Comparison of ENCODE assay signal across 14 cellular contexts in the genomic region with DNA sequence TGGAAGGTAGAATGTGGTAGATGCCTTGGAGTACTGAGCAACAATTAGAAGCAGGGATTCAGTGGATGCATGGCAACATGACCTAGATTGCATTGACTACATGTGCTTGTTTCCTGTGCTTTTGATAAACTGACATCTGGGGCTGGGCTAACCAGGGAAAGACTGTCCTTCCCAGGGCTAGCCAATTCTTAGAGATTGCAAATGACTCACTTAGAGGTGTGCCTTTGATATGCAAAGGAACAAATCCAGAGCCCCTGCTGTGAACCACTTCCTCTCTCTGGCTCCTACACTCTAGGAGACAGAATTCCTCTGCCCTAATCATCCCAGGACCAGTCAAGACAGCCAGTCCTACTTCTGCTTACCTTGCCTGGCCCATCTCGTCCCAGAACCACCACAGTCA.
DNase-seq lines count a peak whose midpoint lies in the region; ATAC-seq and TF ChIP-seq lines count a peak whose summit lies in the region.
"Had no signal": no experiment of that assay in that cellular context is flagged by ENCODE, and none has a peak within 500 bp of the region (broad histone marks: within the 10 kb centered on the region; RNA-seq: fewer than 3 reads in every experiment).

No MANE protein-coding gene starts in this region.

- H3K27me3 Mint-ChIP-seq in CD4-positive, alpha-beta memory T cell, result no peaks in the 10 kb centered on the region

- H3K9ac ChIP-seq in SK-N-SH, result no peak overlapping the region

- no peak overlapping the region for H3K4me3 Mint-ChIP-seq in CD4-positive, alpha-beta memory T cell
- H3K4me3 Mint-ChIP-seq: activated naive CD8-positive, alpha-beta T cell treated with anti-CD3 and anti-CD28 coated beads for 36 hours; neural crest cell had no signal

- TF ChIP-seq CTCF in choroid plexus epithelial cell (conservative IDR thresholded peaks at IDR 0.05; ENCODE audit: low read depth, low read length), result no peak
- TF ChIP-seq CTCF in mucosa of descending colon (IDR thresholded peaks at IDR 0.05), result no peak
- TF ChIP-seq CTCF in GM10248 (IDR thresholded peaks at IDR 0.05; ENCODE audit: control extremely low read depth, extremely low read depth, low read depth, missing control alignments), result no peak
- no peak for TF ChIP-seq CTCF in SK-N-SH (IDR thresholded peaks at IDR 0.05)

- H3K9me3 Mint-ChIP-seq in CD4-positive, alpha-beta memory T cell, result peaks cover 0 to 6% (median 2%) of the 10 kb centered on the region in 8 donors
- H3K9me3 Mint-ChIP-seq: activated naive CD8-positive, alpha-beta T cell treated with anti-CD3 and anti-CD28 coated beads for 36 hours had no signal

- no peak overlapping the region for H3K27ac Mint-ChIP-seq in CD4-positive, alpha-beta memory T cell
- H3K27ac Mint-ChIP-seq: activated naive CD8-positive, alpha-beta T cell treated with anti-CD3 and anti-CD28 coated beads for 36 hours had no signal

- H3K36me3 Mint-ChIP-seq in CD4-positive, alpha-beta memory T cell, result no peaks in the 10 kb centered on the region
- H3K36me3 Mint-ChIP-seq: activated naive CD8-positive, alpha-beta T cell treated with anti-CD3 and anti-CD28 coated beads for 36 hours had no signal

- TF ChIP-seq RAD21 in SK-N-SH (IDR thresholded peaks at IDR 0.05; ENCODE audit: low read length), result no peak

- H3K27me3 ChIP-seq in CD4-positive, alpha-beta memory T cell (ENCODE audit: insufficient read depth, low read length), result no peaks in the 10 kb centered on the region
- H3K27me3 ChIP-seq in SK-N-SH (ENCODE audit: insufficient read depth), result no peaks in the 10 kb centered on the region

- TF ChIP-seq EP300 in SK-N-SH (IDR thresholded peaks at IDR 0.05; ENCODE audit: borderline replicate concordance in 1 of 2, low read depth in 1 of 2, low read length in 1 of 2), result no peak

- DNase-seq in ELF-1 (ENCODE audit: low read depth, low spot score), result peak; percentile 96
- peak; percentile 83 for DNase-seq in LHCN-M2 (ENCODE audit: low read depth)
- peak; percentile 84 for DNase-seq in choroid plexus epithelial cell (ENCODE audit: low read depth)
- DNase-seq in mucosa of descending colon, result peak in 1 of 3 donors; percentile 12
- no peak for DNase-seq in CD1c-positive myeloid dendritic cell (ENCODE audit: extremely low spot score)
- no peak for DNase-seq in GM10248 (ENCODE audit: extremely low spot score)
- DNase-seq in CD4-positive, alpha-beta memory T cell, result no peak
- DNase-seq in SK-N-SH, result no peak
- DNase-seq: activated naive CD8-positive, alpha-beta T cell treated with anti-CD3 and anti-CD28 coated beads for 36 hours; Caco-2; NCI-H1436 treated with DMSO at 0.1 percent for 48 hours; T-helper 1 cell had no signal

- peak; percentile 81 for ATAC-seq in mucosa of descending colon

- intact Hi-C loops in mucosa of descending colon (cut with DNase I, micrococcal nuclease), result no loop called here
- intact Hi-C loops in CD4-positive, alpha-beta memory T cell (cut with micrococcal nuclease), result no loop called here

- CTCF ChIA-PET in GM10248 (lab: Yijun Ruan, JAX) (no interaction called here), SK-N-SH (lab: Yijun Ruan, JAX) (interaction anchor here (1.8 kb wide), 1 partner anchor 21 kb away, joined by 4 read pairs; no protein-coding TSS in a partner anchor)
- CTCF ChIA-PET in CD4-positive, alpha-beta memory T cell (lab: Charles Lee; ENCODE audit: partially characterized antibody), result no interaction called here

- H4K20me1 ChIP-seq in SK-N-SH (ENCODE audit: insufficient read depth), result no peaks in the 10 kb centered on the region

- H3K9me3 ChIP-seq in mucosa of descending colon, result no peaks in the 10 kb centered on the region
- H3K9me3 ChIP-seq in CD4-positive, alpha-beta memory T cell (ENCODE audit: control insufficient read depth in 1 of 2, low read length in 2 of 2), result no peaks in the 10 kb centered on the region
- H3K9me3 ChIP-seq in SK-N-SH, result no peaks in the 10 kb centered on the region
- H3K9me3 ChIP-seq: Caco-2 had no signal

- H3F3A ChIP-seq in SK-N-SH (replicated peaks; ENCODE audit: insufficient read depth), result no peaks in the 10 kb centered on the region

- no CpG with 5 or more reads among the region's 1 CpG for WGBS in SK-N-SH (ENCODE audit: low lambda C conversion rate)

- no peak overlapping the region for H3K27ac ChIP-seq in CD4-positive, alpha-beta memory T cell (ENCODE audit: low read depth, low read length)
- no peak overlapping the region for H3K27ac ChIP-seq in SK-N-SH (ENCODE audit: low read depth in 2 of 2, low read length in 1 of 2)
- H3K27ac ChIP-seq: HL-60 had no signal

- H3K4me1 Mint-ChIP-seq in CD4-positive, alpha-beta memory T cell, result no peaks in the 10 kb centered on the region

- POLR2A ChIA-PET in GM10248 (lab: Yijun Ruan, JAX) (no interaction called here), SK-N-SH (lab: Yijun Ruan, JAX) (no interaction called here)
- POLR2A ChIA-PET in CD4-positive, alpha-beta memory T cell (lab: Charles Lee; ENCODE audit: partially characterized antibody), result no interaction called here

- H3K9me2 ChIP-seq in SK-N-SH, result no peaks in the 10 kb centered on the region

- no peak overlapping the region for H2AFZ ChIP-seq in SK-N-SH (ENCODE audit: low read depth)

- H3K36me3 ChIP-seq in mucosa of descending colon (ENCODE audit: low read depth), result no peaks in the 10 kb centered on the region
- no peaks in the 10 kb centered on the region for H3K36me3 ChIP-seq in CD4-positive, alpha-beta memory T cell (ENCODE audit: insufficient read depth, low read length)
- no peaks in the 10 kb centered on the region for H3K36me3 ChIP-seq in SK-N-SH (replicated peaks in 1 of 2; ENCODE audit: control insufficient read depth in 1 of 2, insufficient read depth in 2 of 2, low read length in 1 of 2)

- no peak overlapping the region for H3K4me3 ChIP-seq in choroid plexus epithelial cell (ENCODE audit: low read depth, low read length)
- no peak overlapping the region for H3K4me3 ChIP-seq in mucosa of descending colon
- no peak overlapping the region for H3K4me3 ChIP-seq in CD4-positive, alpha-beta memory T cell (ENCODE audit: low read length in 2 of 2)
- no peak overlapping the region for H3K4me3 ChIP-seq in SK-N-SH (ENCODE audit: low read depth in 2 of 2, low read length in 1 of 2)

- H3K79me2 ChIP-seq in SK-N-SH (ENCODE audit: insufficient read depth), result no peaks in the 10 kb centered on the region

- H3K4me1 ChIP-seq in mucosa of descending colon (ENCODE audit: low read depth) (peaks cover 19% of the 10 kb centered on the region), SK-N-SH (ENCODE audit: control insufficient read depth in 1 of 2, insufficient read depth in 2 of 2, low read depth in 1 of 2, low read length in 1 of 2) (no peaks in the 10 kb centered on the region; a peak in 1 of 4 replicates)
- no peaks in the 10 kb centered on the region for H3K4me1 ChIP-seq in CD4-positive, alpha-beta memory T cell (ENCODE audit: insufficient read depth, low read length)

- H3K4me2 ChIP-seq in SK-N-SH, result no peak overlapping the region

TF ChIP-seq in SK-N-SH, 30 proteins besides CTCF, POLR2A, EP300 and RAD21:
- TF ChIP-seq FOXM1 (IDR thresholded peaks at IDR 0.05; ENCODE audit: low read depth) (no peak), JUND (IDR thresholded peaks at IDR 0.05) (no peak), MAX (IDR thresholded peaks at IDR 0.05; ENCODE audit: low read depth) (no peak), ELF1 (IDR thresholded peaks at IDR 0.05) (no peak), CHD2 (IDR thresholded peaks at IDR 0.05; ENCODE audit: low read length, partially characterized antibody) (no peak), RFX5 (IDR thresholded peaks at IDR 0.05; ENCODE audit: low read length) (no peak)
- TF ChIP-seq, protein P1, sequence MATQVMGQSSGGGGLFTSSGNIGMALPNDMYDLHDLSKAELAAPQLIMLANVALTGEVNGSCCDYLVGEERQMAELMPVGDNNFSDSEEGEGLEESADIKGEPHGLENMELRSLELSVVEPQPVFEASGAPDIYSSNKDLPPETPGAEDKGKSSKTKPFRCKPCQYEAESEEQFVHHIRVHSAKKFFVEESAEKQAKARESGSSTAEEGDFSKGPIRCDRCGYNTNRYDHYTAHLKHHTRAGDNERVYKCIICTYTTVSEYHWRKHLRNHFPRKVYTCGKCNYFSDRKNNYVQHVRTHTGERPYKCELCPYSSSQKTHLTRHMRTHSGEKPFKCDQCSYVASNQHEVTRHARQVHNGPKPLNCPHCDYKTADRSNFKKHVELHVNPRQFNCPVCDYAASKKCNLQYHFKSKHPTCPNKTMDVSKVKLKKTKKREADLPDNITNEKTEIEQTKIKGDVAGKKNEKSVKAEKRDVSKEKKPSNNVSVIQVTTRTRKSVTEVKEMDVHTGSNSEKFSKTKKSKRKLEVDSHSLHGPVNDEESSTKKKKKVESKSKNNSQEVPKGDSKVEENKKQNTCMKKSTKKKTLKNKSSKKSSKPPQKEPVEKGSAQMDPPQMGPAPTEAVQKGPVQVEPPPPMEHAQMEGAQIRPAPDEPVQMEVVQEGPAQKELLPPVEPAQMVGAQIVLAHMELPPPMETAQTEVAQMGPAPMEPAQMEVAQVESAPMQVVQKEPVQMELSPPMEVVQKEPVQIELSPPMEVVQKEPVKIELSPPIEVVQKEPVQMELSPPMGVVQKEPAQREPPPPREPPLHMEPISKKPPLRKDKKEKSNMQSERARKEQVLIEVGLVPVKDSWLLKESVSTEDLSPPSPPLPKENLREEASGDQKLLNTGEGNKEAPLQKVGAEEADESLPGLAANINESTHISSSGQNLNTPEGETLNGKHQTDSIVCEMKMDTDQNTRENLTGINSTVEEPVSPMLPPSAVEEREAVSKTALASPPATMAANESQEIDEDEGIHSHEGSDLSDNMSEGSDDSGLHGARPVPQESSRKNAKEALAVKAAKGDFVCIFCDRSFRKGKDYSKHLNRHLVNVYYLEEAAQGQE (IDR thresholded peaks at IDR 0.05; ENCODE audit: low read depth, low read length), result no peak

Comparison
In these comparisons a context has a peak if more than half of its experiments do, and no peak if none do; other contexts are left out.
1. DNase-seq: peak in ELF-1 (single experiment), LHCN-M2 (single experiment) and choroid plexus epithelial cell (single experiment); none in CD1c-positive myeloid dendritic cell (single experiment), GM10248 (single experiment), CD4-positive, alpha-beta memory T cell (0 of 5) and SK-N-SH (single experiment).